ENCODE assay signal across 1 cellular context in the genomic region with DNA sequence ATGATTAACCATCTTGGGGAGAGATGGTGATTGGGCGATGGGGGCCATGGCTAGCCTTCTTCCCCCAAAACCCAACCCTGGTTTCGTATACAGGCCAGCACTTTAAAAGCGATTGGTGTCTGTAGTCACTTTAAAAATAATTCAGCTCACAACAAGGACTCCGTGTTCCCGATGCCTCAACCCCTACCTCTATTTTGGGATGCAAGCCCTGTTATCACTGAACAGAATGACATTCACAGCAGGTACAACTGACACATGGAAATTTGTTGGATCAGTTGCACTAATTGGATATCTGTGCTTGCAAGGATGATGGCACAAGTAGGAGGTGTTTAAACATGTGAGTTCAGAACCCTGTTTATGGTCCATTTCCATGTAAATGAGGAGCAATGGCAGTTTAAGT.
TF ChIP-seq lines count a peak whose summit lies in the region.

No MANE protein-coding gene starts in this region.

TF ChIP-seq in H1, 55 proteins besides CTCF, POLR2A, EP300 and RAD21 (continued from another document):
- TF ChIP-seq, protein P1, sequence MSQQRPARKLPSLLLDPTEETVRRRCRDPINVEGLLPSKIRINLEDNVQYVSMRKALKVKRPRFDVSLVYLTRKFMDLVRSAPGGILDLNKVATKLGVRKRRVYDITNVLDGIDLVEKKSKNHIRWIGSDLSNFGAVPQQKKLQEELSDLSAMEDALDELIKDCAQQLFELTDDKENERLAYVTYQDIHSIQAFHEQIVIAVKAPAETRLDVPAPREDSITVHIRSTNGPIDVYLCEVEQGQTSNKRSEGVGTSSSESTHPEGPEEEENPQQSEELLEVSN (IDR thresholded peaks at IDR 0.05): no peak
- TF ChIP-seq PHF8 (conservative IDR thresholded peaks at IDR 0.05; ENCODE audit: low read depth, low read length) (no peak), ZNF274 (IDR thresholded peaks at IDR 0.05; ENCODE audit: borderline replicate concordance, extremely low read depth, low read length) (no peak), TAF7 (optimal IDR thresholded peaks at IDR 0.05; ENCODE audit: borderline replicate concordance, low read depth, low read length) (no peak), SP1 (IDR thresholded peaks at IDR 0.05; ENCODE audit: low read depth, low read length) (no peak), BCL11A (IDR thresholded peaks at IDR 0.05; ENCODE audit: low read depth in 2 of 2, low read length in 2 of 2) (no peak), EGR1 (IDR thresholded peaks at IDR 0.05; ENCODE audit: borderline replicate concordance, low read depth, low read length) (no peak), JUND (IDR thresholded peaks at IDR 0.05; ENCODE audit: low read length) (no peak), MAFK (IDR thresholded peaks at IDR 0.05; ENCODE audit: low read depth, low read length) (no peak), RFX5 (IDR thresholded peaks at IDR 0.05; ENCODE audit: borderline replicate concordance, low read depth, low read length) (no peak), CTBP2 (IDR thresholded peaks at IDR 0.05; ENCODE audit: borderline replicate concordance, insufficient read depth, insufficient read length, low read length) (no peak), KDM5A (IDR thresholded peaks at IDR 0.05; ENCODE audit: low read length) (no peak), NANOG (IDR thresholded peaks at IDR 0.05; ENCODE audit: insufficient read depth, low read depth, low read length, poor library complexity, severe bottlenecking) (no peak), SP4 (IDR thresholded peaks at IDR 0.05; ENCODE audit: low read length) (no peak), RBBP5 (IDR thresholded peaks at IDR 0.05; ENCODE audit: borderline replicate concordance, low read depth, low read length) (no peak), TEAD4 (IDR thresholded peaks at IDR 0.05; ENCODE audit: low read depth, low read length) (no peak)
- TF ChIP-seq, protein P2, sequence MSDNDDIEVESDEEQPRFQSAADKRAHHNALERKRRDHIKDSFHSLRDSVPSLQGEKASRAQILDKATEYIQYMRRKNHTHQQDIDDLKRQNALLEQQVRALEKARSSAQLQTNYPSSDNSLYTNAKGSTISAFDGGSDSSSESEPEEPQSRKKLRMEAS (IDR thresholded peaks at IDR 0.05): no peak
